In genomic region chr1:55428944-55429931, GRCh38 we compare ENCODE assay signal across 8 cellular contexts.
DNase-seq lines count a peak whose midpoint lies in the region; ATAC-seq and TF ChIP-seq lines count a peak whose summit lies in the region.

No MANE protein-coding gene starts in this region.

- H3K4me3 Mint-ChIP-seq in osteocyte (ENCODE audit: unreplicated experiment) = no peak overlapping the region
- H3K4me3 Mint-ChIP-seq in natural killer cell treated with Interleukin-12 subunit alpha and Interleukin-12 subunit beta and Interleukin-15 and Interleukin-18, amount 100 ng/mL, for 72 hours = no peak overlapping the region

- peaks cover 8% of the 10 kb centered on the region for H3K36me3 Mint-ChIP-seq in osteocyte (ENCODE audit: unreplicated experiment)
- no peaks in the 10 kb centered on the region for H3K36me3 Mint-ChIP-seq in natural killer cell treated with Interleukin-12 subunit alpha and Interleukin-12 subunit beta and Interleukin-15 and Interleukin-18, amount 100 ng/mL, for 72 hours

- in situ Hi-C loops in Caki2 (cut with HindIII; ENCODE audit: low pct_unique_long_range_greater_than_20kb, low sequenced_read_pairs) = no loop called here

- peak overlapping the region; percentile 95 for H3K27ac Mint-ChIP-seq in osteocyte (ENCODE audit: unreplicated experiment)
- H3K27ac Mint-ChIP-seq in natural killer cell treated with Interleukin-12 subunit alpha and Interleukin-12 subunit beta and Interleukin-15 and Interleukin-18, amount 100 ng/mL, for 72 hours = no peak overlapping the region

- TF ChIP-seq CTCF in fibroblast of pulmonary artery (IDR thresholded peaks at IDR 0.05; ENCODE audit: low read length, missing control alignments) (no peak), osteocyte (IDR thresholded peaks at IDR 0.05) (no peak)

- no peak for ATAC-seq in natural killer cell treated with Interleukin-12 subunit alpha and Interleukin-12 subunit beta and Interleukin-15 and Interleukin-18, amount 100 ng/mL, for 72 hours
- ATAC-seq in HG03342 (IDR thresholded peaks at IDR 0.05; ENCODE audit: unreplicated experiment) = no peak

- H3K4me1 Mint-ChIP-seq in osteocyte (ENCODE audit: unreplicated experiment) = peaks cover 42% of the 10 kb centered on the region
- no peaks in the 10 kb centered on the region for H3K4me1 Mint-ChIP-seq in natural killer cell treated with Interleukin-12 subunit alpha and Interleukin-12 subunit beta and Interleukin-15 and Interleukin-18, amount 100 ng/mL, for 72 hours (ENCODE audit: low read depth in 2 of 2)

- peak; percentile 100 for DNase-seq in Caki2 (ENCODE audit: low read depth)
- peak; percentile 100 for DNase-seq in RPMI7951 (ENCODE audit: low read depth)
- peak; percentile 98 for DNase-seq in fibroblast of pulmonary artery (ENCODE audit: low read depth)
- no peak for DNase-seq in osteocyte (ENCODE audit: extremely low spot score, unreplicated experiment)
- DNase-seq in stimulated activated CD4-positive, alpha-beta T cell treated with anti-CD3 and anti-CD28 coated beads, Interleukin-12 subunit alpha, Interleukin-12 subunit beta, amount 100 ng/mL, for 4 hours = no peak
- DNase-seq in middle frontal gyrus (ENCODE audit: extremely low spot score, low spot score) = no peak
- DNase-seq in natural killer cell treated with Interleukin-12 subunit alpha and Interleukin-12 subunit beta and Interleukin-15 and Interleukin-18, amount 100 ng/mL, for 72 hours (ENCODE audit: low spot score) = no peak

- no peaks in the 10 kb centered on the region for H3K27me3 Mint-ChIP-seq in osteocyte (ENCODE audit: unreplicated experiment)
- peaks cover 28 to 64% of the 10 kb centered on the region in 2 donors for H3K27me3 Mint-ChIP-seq in natural killer cell treated with Interleukin-12 subunit alpha and Interleukin-12 subunit beta and Interleukin-15 and Interleukin-18, amount 100 ng/mL, for 72 hours

- no peak overlapping the region for H3K4me3 ChIP-seq in fibroblast of pulmonary artery (replicated peaks; ENCODE audit: low read depth, low read length)

- peaks cover 16% of the 10 kb centered on the region for H3K9me3 Mint-ChIP-seq in osteocyte (ENCODE audit: unreplicated experiment)
- peaks cover 3% of the 10 kb centered on the region for H3K9me3 Mint-ChIP-seq in natural killer cell treated with Interleukin-12 subunit alpha and Interleukin-12 subunit beta and Interleukin-15 and Interleukin-18, amount 100 ng/mL, for 72 hours

Comparison
In these comparisons a context has a peak if more than half of its experiments do, and no peak if none do; other contexts are left out.
1. DNase-seq: peak in Caki2 (single experiment), RPMI7951 (single experiment) and fibroblast of pulmonary artery (single experiment); none in osteocyte (single experiment), stimulated activated CD4-positive, alpha-beta T cell treated with anti-CD3 and anti-CD28 coated beads, Interleukin-12 subunit alpha, Interleukin-12 subunit beta, amount 100 ng/mL, for 4 hours (single experiment), middle frontal gyrus (single experiment) and natural killer cell treated with Interleukin-12 subunit alpha and Interleukin-12 subunit beta and Interleukin-15 and Interleukin-18, amount 100 ng/mL, for 72 hours (single experiment).